In genomic region chr19:5285955-5286354, GRCh38 we compare ENCODE assay signal across 17 cellular contexts. TPM values are rescaled to one million over a fixed set of nuclear protein-coding genes. Genes with fewer than 3 reads are reported as not detected.
DNase-seq lines count a peak whose midpoint lies in the region; TF ChIP-seq lines count a peak whose summit lies in the region.
"Had no signal": no experiment of that assay in that cellular context is flagged by ENCODE, and none has a peak within 500 bp of the region (broad histone marks: within the 10 kb centered on the region; RNA-seq: fewer than 3 reads in every experiment).

No MANE protein-coding gene starts in this region.

- H4K91ac ChIP-seq in mesenchymal stem cell (ENCODE audit: low read length), result no peak overlapping the region

- H3K36me3 ChIP-seq in mesenchymal stem cell (ENCODE audit: control insufficient read depth in 1 of 2, insufficient read depth in 2 of 2, low read depth in 1 of 2, low read length in 2 of 2) (peaks cover 24 to 58% of the 10 kb centered on the region in 2 experiments), transverse colon (no peaks in the 10 kb centered on the region)

- H3K27ac ChIP-seq in mesenchymal stem cell (ENCODE audit: low read length, poor library complexity, severe bottlenecking), result no peak overlapping the region
- no peak overlapping the region for H3K27ac ChIP-seq in transverse colon
- H3K27ac ChIP-seq: 22Rv1 had no signal

- H3K4me1 Mint-ChIP-seq in IgD-negative memory B cell, result peaks cover 12 to 16% (median 14%) of the 10 kb centered on the region in 3 donors

- no peak overlapping the region for H3K9ac ChIP-seq in mesenchymal stem cell (ENCODE audit: low read length)
- H3K9ac ChIP-seq: BLaER1 had no signal

- H2BK12ac ChIP-seq in mesenchymal stem cell (ENCODE audit: low read length in 2 of 2), result no peak overlapping the region

- in situ Hi-C loops in transverse colon (cut with MboI; ENCODE audit: low pct_ligation_motif_present in 1 of 4, low pct_unique_long_range_greater_than_20kb in 1 of 4, low sequenced_read_pairs in 3 of 4), result no loop called here

- POLR2A ChIA-PET in HEK293T (lab: Yijun Ruan, JAX), result no interaction called here

- H3K27ac Mint-ChIP-seq in IgD-negative memory B cell, result peak overlapping the region in 2 of 3 donors; percentile 53 to 80
- H3K27ac Mint-ChIP-seq: CD8-positive, alpha-beta T cell had no signal

- H2AK5ac ChIP-seq in mesenchymal stem cell (ENCODE audit: low read length, severe bottlenecking), result no peak overlapping the region

- peaks cover 2% of the 10 kb centered on the region for H3K36me3 Mint-ChIP-seq in IgD-negative memory B cell
- H3K36me3 Mint-ChIP-seq: CD8-positive, alpha-beta T cell had no signal

- CTCF ChIA-PET in HEK293T (lab: Yijun Ruan, JAX), result no interaction called here

- intact Hi-C loops in transverse colon (cut with DNase I; ENCODE audit: low total_unique reads), result no loop called here

- no peak for TF ChIP-seq CTCF in transverse colon (IDR thresholded peaks at IDR 0.05)

- H3K9me3 Mint-ChIP-seq in IgD-negative memory B cell, result peaks cover 0 to 3% (median 0%) of the 10 kb centered on the region in 3 donors
- H3K9me3 Mint-ChIP-seq: CD8-positive, alpha-beta T cell had no signal

- no peak overlapping the region for H3K18ac ChIP-seq in mesenchymal stem cell (ENCODE audit: low read depth in 1 of 2, low read length in 2 of 2)

- H3K4me1 ChIP-seq in mesenchymal stem cell (ENCODE audit: control insufficient read depth, insufficient read depth, low read depth, low read length) (peaks cover 18% of the 10 kb centered on the region), transverse colon (peaks cover 0 to 26% (median 3%) of the 10 kb centered on the region in 4 donors)

- no peaks in the 10 kb centered on the region for H3K27me3 ChIP-seq in mesenchymal stem cell (ENCODE audit: control insufficient read depth in 1 of 2, insufficient read depth in 1 of 2, low read length in 2 of 2)
- no peaks in the 10 kb centered on the region for H3K27me3 ChIP-seq in transverse colon
- H3K27me3 ChIP-seq: BLaER1 had no signal

- peaks cover 7% of the 10 kb centered on the region for H3K27me3 Mint-ChIP-seq in IgD-negative memory B cell

- no peak overlapping the region for H2BK120ac ChIP-seq in mesenchymal stem cell (ENCODE audit: low read depth, low read length)

- TF ChIP-seq POLR2A in transverse colon (IDR thresholded peaks at IDR 0.05), result no peak

- H3K79me1 ChIP-seq in mesenchymal stem cell (replicated peaks; ENCODE audit: low read length, poor library complexity, severe bottlenecking), result peaks cover 52% of the 10 kb centered on the region

- H2AFZ ChIP-seq in mesenchymal stem cell (ENCODE audit: low read depth, low read length), result no peak overlapping the region

- WGBS in mesenchymal stem cell, result 89% methylated on average over 15 of the region's 15 CpGs
- 62 to 91% methylated on average over 3 to 15 of the region's 15 CpGs for WGBS in transverse colon (ENCODE audit: low coverage in 1 of 2), 2 donors

- H3K4me2 ChIP-seq in mesenchymal stem cell (ENCODE audit: low read length, poor library complexity, severe bottlenecking), result no peak overlapping the region

- H3K4me3 ChIP-seq in mesenchymal stem cell (ENCODE audit: insufficient read depth in 1 of 2, low read depth in 1 of 2, low read length in 2 of 2) (no peak overlapping the region), transverse colon (no peak overlapping the region)
- H3K4me3 ChIP-seq: BLaER1, GM12878 had no signal

- no peak for TF ChIP-seq EP300 in transverse colon (IDR thresholded peaks at IDR 0.05; ENCODE audit: low read depth)

- no peak overlapping the region for H3K4me3 Mint-ChIP-seq in IgD-negative memory B cell
- H3K4me3 Mint-ChIP-seq: CD8-positive, alpha-beta T cell had no signal

- no peak overlapping the region for H2BK5ac ChIP-seq in mesenchymal stem cell (ENCODE audit: low read depth, low read length, poor library complexity, severe bottlenecking)

- no peaks in the 10 kb centered on the region for H3K9me3 ChIP-seq in mesenchymal stem cell (ENCODE audit: control insufficient read depth, low read length)
- no peaks in the 10 kb centered on the region for H3K9me3 ChIP-seq in transverse colon
- H3K9me3 ChIP-seq: BLaER1 had no signal

- H2BK15ac ChIP-seq in mesenchymal stem cell (ENCODE audit: low read depth, poor library complexity, severe bottlenecking), result peak overlapping the region; percentile 15

- H3K4ac ChIP-seq in mesenchymal stem cell (ENCODE audit: low read depth in 1 of 2, low read length in 2 of 2), result no peak overlapping the region

- H3K23ac ChIP-seq in mesenchymal stem cell (ENCODE audit: low read length in 2 of 2), result no peak overlapping the region

- no peak overlapping the region for H4K8ac ChIP-seq in mesenchymal stem cell (ENCODE audit: low read length)

- H3K14ac ChIP-seq in mesenchymal stem cell (ENCODE audit: low read length in 2 of 2), result no peak overlapping the region

- DNase-seq in NCI-H1436 (lab: John Stamatoyannopoulos, UW) (peak; percentile 43), NCI-H1436 treated with DMSO at 0.1 percent for 48 hours (lab: John Stamatoyannopoulos, UW) (no peak), mesenchymal stem cell (no peak), activated T-cell treated with anti-CD3 and anti-CD28 coated beads for 4 hours (no peak), transverse colon (no peak), HEK293T (ENCODE audit: extremely low spot score) (no peak)
- DNase-seq: Calu3; CD8-positive, alpha-beta T cell; DMS53; DND-41; EL; GOT3; H7 had no signal

TF ChIP-seq in HEK293T, 16 proteins besides CTCF, POLR2A, EP300 and RAD21:
- no peak for TF ChIP-seq NFRKB (IDR thresholded peaks at IDR 0.05)
- TF ChIP-seq FOXK2 (IDR thresholded peaks at IDR 0.05), result no peak
- TF ChIP-seq L3MBTL2 (conservative IDR thresholded peaks at IDR 0.05), result no peak
- no peak for TF ChIP-seq ARNT (IDR thresholded peaks at IDR 0.05)
- TF ChIP-seq FOXA1 (IDR thresholded peaks at IDR 0.05), result no peak
- TF ChIP-seq, protein P1, sequence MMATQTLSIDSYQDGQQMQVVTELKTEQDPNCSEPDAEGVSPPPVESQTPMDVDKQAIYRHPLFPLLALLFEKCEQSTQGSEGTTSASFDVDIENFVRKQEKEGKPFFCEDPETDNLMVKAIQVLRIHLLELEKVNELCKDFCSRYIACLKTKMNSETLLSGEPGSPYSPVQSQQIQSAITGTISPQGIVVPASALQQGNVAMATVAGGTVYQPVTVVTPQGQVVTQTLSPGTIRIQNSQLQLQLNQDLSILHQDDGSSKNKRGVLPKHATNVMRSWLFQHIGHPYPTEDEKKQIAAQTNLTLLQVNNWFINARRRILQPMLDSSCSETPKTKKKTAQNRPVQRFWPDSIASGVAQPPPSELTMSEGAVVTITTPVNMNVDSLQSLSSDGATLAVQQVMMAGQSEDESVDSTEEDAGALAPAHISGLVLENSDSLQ (IDR thresholded peaks at IDR 0.05), result no peak
- no peak for TF ChIP-seq FOXM1 (IDR thresholded peaks at IDR 0.05; ENCODE audit: borderline replicate concordance)
- TF ChIP-seq ZNF384 (IDR thresholded peaks at IDR 0.05), result no peak
- no peak for TF ChIP-seq SP1 (IDR thresholded peaks at IDR 0.05)
- no peak for TF ChIP-seq SUZ12 (IDR thresholded peaks at IDR 0.05)
- TF ChIP-seq TARDBP (IDR thresholded peaks at IDR 0.05), result no peak
- no peak for TF ChIP-seq BHLHE40 (IDR thresholded peaks at IDR 0.05; ENCODE audit: borderline replicate concordance)
- TF ChIP-seq HDGF (IDR thresholded peaks at IDR 0.05; ENCODE audit: borderline replicate concordance), result no peak
- TF ChIP-seq ELF4 (IDR thresholded peaks at IDR 0.05), result no peak
- no peak for TF ChIP-seq LEF1 (IDR thresholded peaks at IDR 0.05; ENCODE audit: borderline replicate concordance)
- TF ChIP-seq CTBP1 (IDR thresholded peaks at IDR 0.05; ENCODE audit: borderline replicate concordance), result no peak

RNA-seq across cellular contexts. Expression of gene PTPRS, which starts 54.7 kb away (rescaled TPM):
- polyA plus RNA-seq in IgD-negative memory B cell, result 0.86 TPM
- 35.3 TPM for polyA plus RNA-seq in mesenchymal stem cell (2013, experiment 1 of 2)
- polyA plus RNA-seq in mesenchymal stem cell (2013, experiment 2 of 2), result 33.9 TPM
- total RNA-seq in transverse colon, result 10 to 100 TPM; 38.3 to 91.5 (median 58.5) TPM
